ENCODE assay signal across 1 cellular context in the genomic region with DNA sequence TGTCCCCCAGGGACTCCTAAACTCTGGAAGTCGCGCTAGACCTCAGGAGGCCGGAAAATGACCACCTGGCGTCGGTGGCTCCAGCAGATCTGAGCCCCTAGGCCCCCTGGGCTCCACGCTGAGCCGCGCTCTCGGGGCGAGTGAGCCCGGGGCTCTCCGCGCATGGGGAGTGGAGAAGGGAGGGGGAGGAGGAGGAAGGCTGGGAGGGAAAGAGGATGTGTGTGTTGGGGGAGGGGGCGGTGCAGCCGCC.
TF ChIP-seq lines count a peak whose summit lies in the region.

No MANE protein-coding gene starts in this region.

TF ChIP-seq in H1, 55 proteins besides CTCF, POLR2A, EP300 and RAD21 (continued from another document):
- TF ChIP-seq CHD1 (IDR thresholded peaks at IDR 0.05; ENCODE audit: low read depth, low read length) (no peak), KDM1A (IDR thresholded peaks at IDR 0.05; ENCODE audit: borderline replicate concordance, low read length) (no peak), RNF2 (IDR thresholded peaks at IDR 0.05; ENCODE audit: borderline replicate concordance, low read depth, low read length, missing control alignments, poor library complexity, severe bottlenecking) (peak; percentile 60), EZH2 (IDR thresholded peaks at IDR 0.05; ENCODE audit: low read depth, low read length, severe bottlenecking) (peak; percentile 60), SP4 (IDR thresholded peaks at IDR 0.05; ENCODE audit: low read length) (no peak), POU5F1 (IDR thresholded peaks at IDR 0.05; ENCODE audit: low read depth, low read length) (no peak), ATF3 (IDR thresholded peaks at IDR 0.05; ENCODE audit: insufficient read depth, low read depth, low read length) (no peak), SUZ12 (IDR thresholded peaks at IDR 0.05; ENCODE audit: low read length) (peak; percentile 45; the same call in 1 of the 2 replicates), HDAC6 (IDR thresholded peaks at IDR 0.05; ENCODE audit: low read depth, low read length) (no peak), RBBP5 (IDR thresholded peaks at IDR 0.05; ENCODE audit: borderline replicate concordance, low read depth, low read length) (no peak), FOSL1 (IDR thresholded peaks at IDR 0.05; ENCODE audit: insufficient read depth, low read depth, low read length) (no peak), SIX5 (IDR thresholded peaks at IDR 0.05; ENCODE audit: low read depth, low read length) (no peak), JUND (IDR thresholded peaks at IDR 0.05; ENCODE audit: low read length) (no peak), CEBPB (IDR thresholded peaks at IDR 0.05; ENCODE audit: low read depth, low read length) (no peak), SAP30 (IDR thresholded peaks at IDR 0.05; ENCODE audit: insufficient read depth, insufficient replicate concordance, low read length) (no peak), YY1 (IDR thresholded peaks at IDR 0.05; ENCODE audit: low read depth, low read length) (no peak), GABPA (IDR thresholded peaks at IDR 0.05; ENCODE audit: borderline replicate concordance, insufficient read depth, low read length) (no peak)
- TF ChIP-seq, protein P1, sequence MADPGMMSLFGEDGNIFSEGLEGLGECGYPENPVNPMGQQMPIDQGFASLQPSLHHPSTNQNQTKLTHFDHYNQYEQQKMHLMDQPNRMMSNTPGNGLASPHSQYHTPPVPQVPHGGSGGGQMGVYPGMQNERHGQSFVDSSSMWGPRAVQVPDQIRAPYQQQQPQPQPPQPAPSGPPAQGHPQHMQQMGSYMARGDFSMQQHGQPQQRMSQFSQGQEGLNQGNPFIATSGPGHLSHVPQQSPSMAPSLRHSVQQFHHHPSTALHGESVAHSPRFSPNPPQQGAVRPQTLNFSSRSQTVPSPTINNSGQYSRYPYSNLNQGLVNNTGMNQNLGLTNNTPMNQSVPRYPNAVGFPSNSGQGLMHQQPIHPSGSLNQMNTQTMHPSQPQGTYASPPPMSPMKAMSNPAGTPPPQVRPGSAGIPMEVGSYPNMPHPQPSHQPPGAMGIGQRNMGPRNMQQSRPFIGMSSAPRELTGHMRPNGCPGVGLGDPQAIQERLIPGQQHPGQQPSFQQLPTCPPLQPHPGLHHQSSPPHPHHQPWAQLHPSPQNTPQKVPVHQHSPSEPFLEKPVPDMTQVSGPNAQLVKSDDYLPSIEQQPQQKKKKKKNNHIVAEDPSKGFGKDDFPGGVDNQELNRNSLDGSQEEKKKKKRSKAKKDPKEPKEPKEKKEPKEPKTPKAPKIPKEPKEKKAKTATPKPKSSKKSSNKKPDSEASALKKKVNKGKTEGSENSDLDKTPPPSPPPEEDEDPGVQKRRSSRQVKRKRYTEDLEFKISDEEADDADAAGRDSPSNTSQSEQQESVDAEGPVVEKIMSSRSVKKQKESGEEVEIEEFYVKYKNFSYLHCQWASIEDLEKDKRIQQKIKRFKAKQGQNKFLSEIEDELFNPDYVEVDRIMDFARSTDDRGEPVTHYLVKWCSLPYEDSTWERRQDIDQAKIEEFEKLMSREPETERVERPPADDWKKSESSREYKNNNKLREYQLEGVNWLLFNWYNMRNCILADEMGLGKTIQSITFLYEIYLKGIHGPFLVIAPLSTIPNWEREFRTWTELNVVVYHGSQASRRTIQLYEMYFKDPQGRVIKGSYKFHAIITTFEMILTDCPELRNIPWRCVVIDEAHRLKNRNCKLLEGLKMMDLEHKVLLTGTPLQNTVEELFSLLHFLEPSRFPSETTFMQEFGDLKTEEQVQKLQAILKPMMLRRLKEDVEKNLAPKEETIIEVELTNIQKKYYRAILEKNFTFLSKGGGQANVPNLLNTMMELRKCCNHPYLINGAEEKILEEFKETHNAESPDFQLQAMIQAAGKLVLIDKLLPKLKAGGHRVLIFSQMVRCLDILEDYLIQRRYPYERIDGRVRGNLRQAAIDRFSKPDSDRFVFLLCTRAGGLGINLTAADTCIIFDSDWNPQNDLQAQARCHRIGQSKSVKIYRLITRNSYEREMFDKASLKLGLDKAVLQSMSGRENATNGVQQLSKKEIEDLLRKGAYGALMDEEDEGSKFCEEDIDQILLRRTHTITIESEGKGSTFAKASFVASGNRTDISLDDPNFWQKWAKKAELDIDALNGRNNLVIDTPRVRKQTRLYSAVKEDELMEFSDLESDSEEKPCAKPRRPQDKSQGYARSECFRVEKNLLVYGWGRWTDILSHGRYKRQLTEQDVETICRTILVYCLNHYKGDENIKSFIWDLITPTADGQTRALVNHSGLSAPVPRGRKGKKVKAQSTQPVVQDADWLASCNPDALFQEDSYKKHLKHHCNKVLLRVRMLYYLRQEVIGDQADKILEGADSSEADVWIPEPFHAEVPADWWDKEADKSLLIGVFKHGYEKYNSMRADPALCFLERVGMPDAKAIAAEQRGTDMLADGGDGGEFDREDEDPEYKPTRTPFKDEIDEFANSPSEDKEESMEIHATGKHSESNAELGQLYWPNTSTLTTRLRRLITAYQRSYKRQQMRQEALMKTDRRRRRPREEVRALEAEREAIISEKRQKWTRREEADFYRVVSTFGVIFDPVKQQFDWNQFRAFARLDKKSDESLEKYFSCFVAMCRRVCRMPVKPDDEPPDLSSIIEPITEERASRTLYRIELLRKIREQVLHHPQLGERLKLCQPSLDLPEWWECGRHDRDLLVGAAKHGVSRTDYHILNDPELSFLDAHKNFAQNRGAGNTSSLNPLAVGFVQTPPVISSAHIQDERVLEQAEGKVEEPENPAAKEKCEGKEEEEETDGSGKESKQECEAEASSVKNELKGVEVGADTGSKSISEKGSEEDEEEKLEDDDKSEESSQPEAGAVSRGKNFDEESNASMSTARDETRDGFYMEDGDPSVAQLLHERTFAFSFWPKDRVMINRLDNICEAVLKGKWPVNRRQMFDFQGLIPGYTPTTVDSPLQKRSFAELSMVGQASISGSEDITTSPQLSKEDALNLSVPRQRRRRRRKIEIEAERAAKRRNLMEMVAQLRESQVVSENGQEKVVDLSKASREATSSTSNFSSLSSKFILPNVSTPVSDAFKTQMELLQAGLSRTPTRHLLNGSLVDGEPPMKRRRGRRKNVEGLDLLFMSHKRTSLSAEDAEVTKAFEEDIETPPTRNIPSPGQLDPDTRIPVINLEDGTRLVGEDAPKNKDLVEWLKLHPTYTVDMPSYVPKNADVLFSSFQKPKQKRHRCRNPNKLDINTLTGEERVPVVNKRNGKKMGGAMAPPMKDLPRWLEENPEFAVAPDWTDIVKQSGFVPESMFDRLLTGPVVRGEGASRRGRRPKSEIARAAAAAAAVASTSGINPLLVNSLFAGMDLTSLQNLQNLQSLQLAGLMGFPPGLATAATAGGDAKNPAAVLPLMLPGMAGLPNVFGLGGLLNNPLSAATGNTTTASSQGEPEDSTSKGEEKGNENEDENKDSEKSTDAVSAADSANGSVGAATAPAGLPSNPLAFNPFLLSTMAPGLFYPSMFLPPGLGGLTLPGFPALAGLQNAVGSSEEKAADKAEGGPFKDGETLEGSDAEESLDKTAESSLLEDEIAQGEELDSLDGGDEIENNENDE (IDR thresholded peaks at IDR 0.05; ENCODE audit: insufficient replicate concordance, low read length), result no peak
TF ChIP-seq in H1: peak in this region for 4.
